Comparison of ENCODE assay signal across 24 cellular contexts in the genomic region with DNA sequence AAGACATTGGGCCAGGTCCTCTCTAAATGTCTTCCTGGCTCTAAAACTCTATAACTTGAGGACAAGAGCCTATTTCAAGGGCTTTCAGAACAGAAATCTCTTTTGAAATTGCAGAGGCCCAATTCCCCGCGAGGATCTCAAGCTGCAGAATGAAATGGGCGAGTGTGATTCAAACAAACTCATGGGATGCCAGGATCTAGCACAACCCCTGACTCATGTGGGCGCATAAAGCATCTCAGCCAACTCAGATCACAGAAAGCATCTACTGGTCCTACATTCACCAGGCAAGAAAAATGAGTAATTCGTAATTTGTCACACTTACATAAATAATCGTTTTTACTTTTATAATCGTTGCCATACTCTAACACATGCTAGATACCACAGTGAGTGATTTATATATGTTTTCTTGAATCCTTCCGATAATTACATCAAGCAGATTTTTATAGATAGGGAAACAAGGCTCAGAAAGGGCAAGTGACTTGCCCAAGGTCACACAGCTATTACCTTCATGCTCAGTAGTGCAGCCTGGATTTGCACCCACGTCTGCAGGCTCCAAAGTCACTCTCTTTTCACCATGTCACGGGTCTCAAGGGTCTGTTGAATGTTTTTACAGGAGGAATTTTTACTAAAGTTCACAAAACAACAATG. TPM values are rescaled to one million over a fixed set of nuclear protein-coding genes. Genes with fewer than 3 reads are reported as not detected.
"Had no signal": no experiment of that assay in that cellular context is flagged by ENCODE, and none has a peak within 500 bp of the region (broad histone marks: within the 10 kb centered on the region; RNA-seq: fewer than 3 reads in every experiment).

No MANE protein-coding gene starts in this region.

- ATAC-seq: activated CD8-positive, alpha-beta memory T cell treated with anti-CD3 and anti-CD28 coated beads, Interleukin-2, amount 10 ng/mL, durations not matched to agents 7 days and 5 days had no signal

- H3K36me3 ChIP-seq: colonic mucosa, Peyer's patch had no signal

- H3K27ac ChIP-seq: colonic mucosa, KMS-11, Peyer's patch, SK-N-MC had no signal

- H3K4me2 ChIP-seq: KMS-11 had no signal

- DNase-seq: activated B cell treated with CpG ODN at 0.5 μM for 24 hours; activated CD4-positive, alpha-beta T cell treated with anti-CD3 and anti-CD28 coated beads for 1 hour; activated CD4-positive, alpha-beta T cell treated with anti-CD3 and anti-CD28 coated beads, Interleukin-2, amount 10 ng/mL, durations not matched to agents 24 days and 14 days; activated CD4-positive, alpha-beta T cell treated with anti-CD3 and anti-CD28 coated beads, Interleukin-2, amount 50 U/mL, for 48 hours; activated CD8-positive, alpha-beta memory T cell treated with anti-CD3 and anti-CD28 coated beads, Interleukin-2, amount 10 ng/mL, durations not matched to agents 7 days and 5 days; activated effector memory CD4-positive, alpha-beta T cell treated with anti-CD3 and anti-CD28 coated beads, Interleukin-2, amount 50 U/mL, for 16 hours; activated naive CD4-positive, alpha-beta T cell treated with Interleukin-2 at 50 U/mL for 16 hours; activated T-cell treated with anti-CD3 and anti-CD28 coated beads, Interleukin-2, amount 50 U/mL, for 24 hours; caudate nucleus; colonic mucosa; MM.1S; NCI-H1105; NCI-H1436; NCI-H1694 treated with DMSO at 0.1 percent for 48 hours; NCI-H2081; NCI-H510A treated with DMSO at 0.1 percent for 48 hours; NCI-H69; SHP77 treated with DMSO at 0.1 percent for 48 hours; T-cell had no signal

- H3K27me3 ChIP-seq: colonic mucosa, Peyer's patch had no signal

- H3K9me3 ChIP-seq: colonic mucosa, Peyer's patch had no signal

- H3K4me1 ChIP-seq: colonic mucosa, Peyer's patch had no signal

- H3K9ac ChIP-seq: KMS-11 had no signal

- H3K4me3 ChIP-seq: colonic mucosa, Peyer's patch, SK-N-MC had no signal

RNA-seq across cellular contexts. Expression of a gene that starts 26.2 kb away (rescaled TPM):
- total RNA-seq: activated B cell treated with CpG ODN at 0.5 μM for 24 hours; activated CD4-positive, alpha-beta T cell treated with anti-CD3 and anti-CD28 coated beads, Interleukin-2, amount 10 ng/mL, durations not matched to agents 24 days and 14 days; activated CD8-positive, alpha-beta memory T cell treated with anti-CD3 and anti-CD28 coated beads, Interleukin-2, amount 10 ng/mL, durations not matched to agents 7 days and 5 days; activated T-helper 1 cell treated with anti-CD3 and anti-CD28 coated beads, Interleukin-12 subunit alpha, Interleukin-12 subunit beta, Interleukin-2, Interleukin-4 antibody, amounts not matched to agents 30 ng/mL and 10 ng/mL and 1 ng/mL, durations not matched to agents 14 hours and 24 hours and 36 hours; T-cell; T-helper 2 cell treated with Interferon-gamma antibody and Interleukin-4, amounts not matched to agents 100 ng/mL and 5 ng/mL, for 36 hours had no signal
